ENCODE assay signal across 24 cellular contexts in the genomic region with DNA sequence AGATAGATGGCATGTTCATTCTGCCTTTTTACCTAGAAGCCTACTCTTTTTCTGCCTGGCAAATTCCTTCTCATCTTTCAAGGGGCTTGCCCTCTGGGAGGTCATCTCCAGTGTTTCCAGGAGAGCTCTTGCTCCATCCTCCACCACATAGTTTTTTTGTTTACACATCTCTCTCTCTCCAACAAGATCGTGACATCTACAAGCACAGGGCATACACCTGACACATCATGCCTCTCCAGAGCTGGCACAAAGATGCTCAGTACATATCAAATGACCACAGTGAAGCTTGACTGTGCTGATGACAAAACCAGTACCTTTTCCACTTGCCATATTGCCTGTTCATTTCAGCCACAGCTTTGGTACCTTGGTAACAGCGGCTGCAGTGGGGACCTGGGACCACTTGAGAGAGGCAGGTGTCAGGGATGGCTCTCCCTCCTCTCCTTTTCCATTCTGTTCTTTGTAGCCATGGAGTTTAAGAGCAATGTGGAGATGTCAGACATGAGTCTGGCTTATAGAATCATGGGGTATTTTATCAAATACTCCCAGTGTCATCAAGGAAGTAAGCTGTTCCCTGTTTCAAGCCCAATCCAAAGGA. TPM values are rescaled to one million over a fixed set of nuclear protein-coding genes. Genes with fewer than 3 reads are reported as not detected.
DNase-seq lines count a peak whose midpoint lies in the region; ATAC-seq and TF ChIP-seq lines count a peak whose summit lies in the region.
"Had no signal": no experiment of that assay in that cellular context is flagged by ENCODE, and none has a peak within 500 bp of the region (broad histone marks: within the 10 kb centered on the region; RNA-seq: fewer than 3 reads in every experiment).

No MANE protein-coding gene starts in this region.

- CTCF ChIA-PET in GM10248 (lab: Yijun Ruan, JAX) = interaction anchor here (1.1 to 2.7 kb wide), 3 partner anchors 10 to 46 kb away, joined by 3 to 8 read pairs (median 5); no protein-coding TSS in a partner anchor

- DNase-seq in left ventricle myocardium inferior (no peak), left ventricle myocardium superior (no peak), NCI-H2196 treated with DMSO at 0.1 percent for 48 hours (lab: John Stamatoyannopoulos, UW; ENCODE audit: unreplicated experiment) (peak; percentile 6), right lobe of liver (no peak), GM10248 (ENCODE audit: extremely low spot score) (no peak), midbrain (lab: John Stamatoyannopoulos, UW) (no peak)
- DNase-seq: activated CD4-positive, alpha-beta T cell treated with anti-CD3 and anti-CD28 coated beads for 48 hours; activated CD8-positive, alpha-beta memory T cell treated with anti-CD3 and anti-CD28 coated beads, Interleukin-2, amount 10 ng/mL, durations not matched to agents 7 days and 5 days; activated naive CD4-positive, alpha-beta T cell treated with anti-CD3 and anti-CD28 coated beads, Interleukin-2, amount 50 U/mL, for 16 hours; amygdala; colonic mucosa; effector memory CD8-positive, alpha-beta T cell; NCI-H1105 treated with DMSO at 0.1 percent for 48 hours; NCI-H526; testis had no signal

- intact Hi-C loops in left ventricle myocardium inferior (cut with micrococcal nuclease) (no loop called here), left ventricle myocardium superior (cut with micrococcal nuclease) (no loop called here), right lobe of liver (cut with DNase I) (no loop called here)

- H3K4me1 ChIP-seq in left ventricle myocardium inferior = peaks cover 99% of the 10 kb centered on the region
- peaks cover 0 to 18% (median 0%) of the 10 kb centered on the region in 4 donors for H3K4me1 ChIP-seq in right lobe of liver
- peaks cover 0 to 74% (median 47%) of the 10 kb centered on the region in 5 donors for H3K4me1 ChIP-seq in subcutaneous abdominal adipose tissue (ENCODE audit: control insufficient read depth in 5 of 5, insufficient read depth in 5 of 5, low read length in 5 of 5)
- H3K4me1 ChIP-seq: colonic mucosa, prostate gland had no signal

- no peak for ATAC-seq in left ventricle myocardium superior
- peak; percentile 27 to 80 (median 69) for ATAC-seq in right lobe of liver
- no peak for ATAC-seq in GM19035 (IDR thresholded peaks at IDR 0.05; ENCODE audit: unreplicated experiment)
- ATAC-seq: activated CD8-positive, alpha-beta memory T cell treated with anti-CD3 and anti-CD28 coated beads, Interleukin-2, amount 10 ng/mL, durations not matched to agents 7 days and 5 days; effector memory CD8-positive, alpha-beta T cell; stimulated activated effector memory CD8-positive, alpha-beta T cell treated with anti-CD3 and anti-CD28 coated beads, Interleukin-12 subunit alpha, Interleukin-12 subunit beta, amount 100 ng/mL, for 72 hours had no signal

- no peaks in the 10 kb centered on the region for H3K9me3 ChIP-seq in left ventricle myocardium inferior (replicated peaks)
- no peaks in the 10 kb centered on the region for H3K9me3 ChIP-seq in right lobe of liver
- H3K9me3 ChIP-seq in subcutaneous abdominal adipose tissue (ENCODE audit: control insufficient read depth in 5 of 5, low read length in 5 of 5) = no peaks in the 10 kb centered on the region
- H3K9me3 ChIP-seq: BLaER1 treated with 17β-estradiol and CSF1 and Interleukin-3, amounts not matched to agents 10 nM and 100 nM; colonic mucosa; esophagus muscularis mucosa; prostate gland; testis had no signal

- no peak for TF ChIP-seq POLR2A in right lobe of liver (IDR thresholded peaks at IDR 0.05)

- H3K9ac ChIP-seq in subcutaneous abdominal adipose tissue (ENCODE audit: low read length in 5 of 5) = peak overlapping the region in 4 of 5 donors; percentile 7 to 19 (median 10)
- H3K9ac ChIP-seq: BLaER1 treated with 17β-estradiol and CSF1 and Interleukin-3, amounts not matched to agents 10 nM and 100 nM had no signal

- H3K27me3 ChIP-seq in left ventricle myocardium inferior (ENCODE audit: low read depth) (no peaks in the 10 kb centered on the region), right lobe of liver (no peaks in the 10 kb centered on the region), subcutaneous abdominal adipose tissue (ENCODE audit: control insufficient read depth in 5 of 5, insufficient read depth in 4 of 5, low read length in 5 of 5) (no peaks in the 10 kb centered on the region)
- H3K27me3 ChIP-seq: BLaER1 treated with 17β-estradiol and CSF1 and Interleukin-3, amounts not matched to agents 10 nM and 100 nM; colonic mucosa; esophagus muscularis mucosa; testis had no signal

- TF ChIP-seq CTCF in left ventricle myocardium inferior (IDR thresholded peaks at IDR 0.05; ENCODE audit: borderline replicate concordance) (no peak), right lobe of liver (IDR thresholded peaks at IDR 0.05) (no peak), GM10248 (IDR thresholded peaks at IDR 0.05; ENCODE audit: control extremely low read depth, extremely low read depth, low read depth, missing control alignments) (no peak)

- POLR2A ChIA-PET in GM10248 (lab: Yijun Ruan, JAX) = no interaction called here

- H3K36me3 ChIP-seq in left ventricle myocardium inferior = peaks cover 29% of the 10 kb centered on the region
- no peaks in the 10 kb centered on the region for H3K36me3 ChIP-seq in right lobe of liver
- peaks cover 0 to 1% (median 0%) of the 10 kb centered on the region in 5 donors for H3K36me3 ChIP-seq in subcutaneous abdominal adipose tissue (ENCODE audit: control insufficient read depth in 5 of 5, insufficient read depth in 5 of 5, low read length in 5 of 5)
- H3K36me3 ChIP-seq: BLaER1 treated with 17β-estradiol and CSF1 and Interleukin-3, amounts not matched to agents 10 nM and 100 nM; colonic mucosa; prostate gland had no signal

- H3K4me3 ChIP-seq in left ventricle myocardium inferior = no peak overlapping the region
- no peak overlapping the region for H3K4me3 ChIP-seq in right lobe of liver
- H3K4me3 ChIP-seq in subcutaneous abdominal adipose tissue (ENCODE audit: low read depth in 1 of 5, low read length in 5 of 5) = no peak overlapping the region
- H3K4me3 ChIP-seq: BLaER1 treated with 17β-estradiol and CSF1 and Interleukin-3, amounts not matched to agents 10 nM and 100 nM; colonic mucosa; esophagus muscularis mucosa; prostate gland; testis had no signal

- H3K27ac ChIP-seq in left ventricle myocardium inferior (replicated peaks) = peak overlapping the region; percentile 95
- peak overlapping the region in 1 of 3 donors; percentile 69 for H3K27ac ChIP-seq in right lobe of liver
- peak overlapping the region; percentile 67 for H3K27ac ChIP-seq in subcutaneous abdominal adipose tissue (ENCODE audit: low read depth, low read length)
- H3K27ac ChIP-seq: BLaER1 treated with 17β-estradiol and CSF1 and Interleukin-3, amounts not matched to agents 10 nM and 100 nM; colonic mucosa; prostate gland; testis had no signal

- 64% methylated on average over 2 of the region's 2 CpGs for WGBS in right lobe of liver (ENCODE audit: insufficient coverage, low coverage, low lambda C conversion rate, missing lambda C conversion rate)

RNA-seq across cellular contexts. Expression of a gene that starts 15.4 kb away (rescaled TPM):
- total RNA-seq in left ventricle myocardium inferior (181 TPM), left ventricle myocardium superior (118 TPM), right lobe of liver (10 to 100 TPM in 1 of 6 experiments, 1 to 10 TPM in 5; 1.3 to 12.5 (median 5.5) TPM)

RNA-seq across cellular contexts. Expression of a gene that starts 51.9 kb away (rescaled TPM):
- total RNA-seq in left ventricle myocardium inferior (0.91 TPM), left ventricle myocardium superior (0.50 TPM), right lobe of liver (10 to 100 TPM; 33.2 to 75.4 (median 49.9) TPM)
- total RNA-seq: activated CD8-positive, alpha-beta memory T cell treated with anti-CD3 and anti-CD28 coated beads, Interleukin-2, amount 10 ng/mL, durations not matched to agents 7 days and 5 days; activated T-helper 1 cell treated with anti-CD3 and anti-CD28 coated beads, Interleukin-12 subunit alpha, Interleukin-12 subunit beta, Interleukin-2, Interleukin-4 antibody, amounts not matched to agents 30 ng/mL and 10 ng/mL and 1 ng/mL, durations not matched to agents 14 hours and 24 hours and 36 hours; bronchial epithelial cell; frontal cortex; prostate gland had no signal

Comparison
In these comparisons a context has a peak if more than half of its experiments do, and no peak if none do; other contexts are left out.
1. ATAC-seq: peak in right lobe of liver (4 of 4); none in left ventricle myocardium superior (single experiment) and GM19035 (single experiment).
2. RNA of a gene that starts 51.9 kb away (total RNA-seq): 33.2 to 75.4 TPM in right lobe of liver; 0.91 TPM in left ventricle myocardium inferior (single experiment) and 0.50 TPM in left ventricle myocardium superior (single experiment); every median in the first group is over 10 times any median in the second.